Comparison of ENCODE assay signal across 1 cellular context in the genomic region with DNA sequence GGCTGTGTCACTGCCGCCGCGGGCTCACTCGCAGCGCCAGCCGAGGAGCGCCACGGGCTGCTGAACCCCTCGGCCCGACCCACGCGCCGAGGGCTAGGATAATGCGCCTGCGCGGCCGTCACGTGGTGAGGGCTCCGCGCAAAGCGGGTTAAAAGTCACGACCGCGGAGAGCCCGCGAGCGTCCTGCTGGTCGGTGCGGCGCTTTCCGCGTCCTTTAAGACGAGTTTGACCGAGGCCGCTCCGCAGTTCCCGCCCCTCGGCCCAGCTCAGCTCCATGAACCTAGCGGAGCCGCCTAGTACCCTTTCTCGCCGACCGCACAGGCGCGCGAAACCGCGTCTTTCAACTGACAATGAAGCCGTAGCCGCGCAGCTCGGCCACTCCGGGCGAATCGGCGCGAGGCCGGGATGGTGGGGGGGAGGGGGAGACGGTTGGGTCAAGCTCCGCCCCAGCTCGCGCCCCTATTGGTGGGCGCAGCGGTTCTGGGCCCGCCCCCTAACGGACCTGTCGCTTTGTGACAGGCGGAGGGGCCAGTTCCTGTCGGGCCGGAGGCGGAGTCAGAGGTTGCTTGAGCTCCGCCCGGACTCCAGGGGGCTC.
TF ChIP-seq lines count a peak whose summit lies in the region.

No MANE protein-coding gene starts in this region.

TF ChIP-seq in HEK293, 187 proteins besides CTCF, POLR2A, EP300 and RAD21 (continued from another document and continues in another):
- TF ChIP-seq, protein P1, sequence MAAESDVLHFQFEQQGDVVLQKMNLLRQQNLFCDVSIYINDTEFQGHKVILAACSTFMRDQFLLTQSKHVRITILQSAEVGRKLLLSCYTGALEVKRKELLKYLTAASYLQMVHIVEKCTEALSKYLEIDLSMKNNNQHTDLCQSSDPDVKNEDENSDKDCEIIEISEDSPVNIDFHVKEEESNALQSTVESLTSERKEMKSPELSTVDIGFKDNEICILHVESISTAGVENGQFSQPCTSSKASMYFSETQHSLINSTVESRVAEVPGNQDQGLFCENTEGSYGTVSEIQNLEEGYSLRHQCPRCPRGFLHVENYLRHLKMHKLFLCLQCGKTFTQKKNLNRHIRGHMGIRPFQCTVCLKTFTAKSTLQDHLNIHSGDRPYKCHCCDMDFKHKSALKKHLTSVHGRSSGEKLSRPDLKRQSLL (tag by site-specific recombination; IDR thresholded peaks at IDR 0.05): peak; percentile 12; the same call in 1 of the 2 replicates
- TF ChIP-seq ZNF791 (tag by site-specific recombination; IDR thresholded peaks at IDR 0.05) (no peak), ZNF416 (tag by site-specific recombination; IDR thresholded peaks at IDR 0.05) (no peak), ZNF266 (tag by site-specific recombination; IDR thresholded peaks at IDR 0.05; ENCODE audit: low read depth) (no peak), ZBTB1 (tag by site-specific recombination; IDR thresholded peaks at IDR 0.05) (peak; percentile 72; the same call in 1 of the 2 replicates), GLI2 (tag by site-specific recombination; IDR thresholded peaks at IDR 0.05; ENCODE audit: borderline replicate concordance, low read depth) (no peak), YY1 (tag by site-specific recombination; IDR thresholded peaks at IDR 0.05) (peak; percentile 48; the same call in 1 of the 2 replicates), HOXD13 (CRISPR knock-in tag; IDR thresholded peaks at IDR 0.05; ENCODE audit: borderline replicate concordance) (no peak), ZNF768 (tag by site-specific recombination; IDR thresholded peaks at IDR 0.05) (no peak), ZNF10 (tag by site-specific recombination; IDR thresholded peaks at IDR 0.05) (peak; percentile 55; the same call in 1 of the 2 replicates), ZNF549 (tag by site-specific recombination; IDR thresholded peaks at IDR 0.05) (no peak), ZNF121 (tag by site-specific recombination; IDR thresholded peaks at IDR 0.05) (no peak), ZNF747 (tag by site-specific recombination; IDR thresholded peaks at IDR 0.05) (no peak), ZNF184 (tag by site-specific recombination; IDR thresholded peaks at IDR 0.05) (no peak), ZNF214 (tag by site-specific recombination; IDR thresholded peaks at IDR 0.05; ENCODE audit: borderline replicate concordance) (no peak), ZNF777 (tag by site-specific recombination; IDR thresholded peaks at IDR 0.05; ENCODE audit: borderline replicate concordance) (no peak; the same call in 1 of the 2 replicates), ZNF660 (tag by site-specific recombination; IDR thresholded peaks at IDR 0.05) (no peak), ZNF140 (tag by site-specific recombination; IDR thresholded peaks at IDR 0.05) (no peak), ZNF175 (tag by site-specific recombination; IDR thresholded peaks at IDR 0.05) (no peak), ZNF510 (tag by site-specific recombination; IDR thresholded peaks at IDR 0.05; ENCODE audit: insufficient replicate concordance) (no peak), ZNF202 (tag by site-specific recombination; IDR thresholded peaks at IDR 0.05; ENCODE audit: borderline replicate concordance) (no peak), ZXDB (tag by site-specific recombination; IDR thresholded peaks at IDR 0.05) (peak; percentile 86), ZFP3 (tag by site-specific recombination; IDR thresholded peaks at IDR 0.05; ENCODE audit: low read depth) (no peak), ZNF138 (tag by site-specific recombination; IDR thresholded peaks at IDR 0.05; ENCODE audit: borderline replicate concordance) (no peak), ZNF394 (tag by site-specific recombination; IDR thresholded peaks at IDR 0.05; ENCODE audit: borderline replicate concordance) (peak; percentile 46; the same call in 1 of the 2 replicates), ZNF133 (tag by site-specific recombination; IDR thresholded peaks at IDR 0.05) (no peak), ZNF169 (tag by site-specific recombination; IDR thresholded peaks at IDR 0.05) (no peak), ZNF248 (tag by site-specific recombination; IDR thresholded peaks at IDR 0.05) (no peak), ZNF335 (tag by site-specific recombination; conservative IDR thresholded peaks at IDR 0.05) (peak; percentile 78), ZNF350 (tag by site-specific recombination; IDR thresholded peaks at IDR 0.05) (no peak), ZNF174 (tag by site-specific recombination; IDR thresholded peaks at IDR 0.05) (no peak), MZF1 (tag by site-specific recombination; IDR thresholded peaks at IDR 0.05; ENCODE audit: borderline replicate concordance) (no peak), ZNF146 (tag by site-specific recombination; IDR thresholded peaks at IDR 0.05) (peak; percentile 38; the same call in 1 of the 2 replicates), ZNF571 (tag by site-specific recombination; IDR thresholded peaks at IDR 0.05) (no peak), ZNF239 (tag by site-specific recombination; IDR thresholded peaks at IDR 0.05) (peak; percentile 55; the same call in 1 of the 2 replicates), KLF10 (tag by site-specific recombination; IDR thresholded peaks at IDR 0.05) (no peak)
- TF ChIP-seq, protein P2, sequence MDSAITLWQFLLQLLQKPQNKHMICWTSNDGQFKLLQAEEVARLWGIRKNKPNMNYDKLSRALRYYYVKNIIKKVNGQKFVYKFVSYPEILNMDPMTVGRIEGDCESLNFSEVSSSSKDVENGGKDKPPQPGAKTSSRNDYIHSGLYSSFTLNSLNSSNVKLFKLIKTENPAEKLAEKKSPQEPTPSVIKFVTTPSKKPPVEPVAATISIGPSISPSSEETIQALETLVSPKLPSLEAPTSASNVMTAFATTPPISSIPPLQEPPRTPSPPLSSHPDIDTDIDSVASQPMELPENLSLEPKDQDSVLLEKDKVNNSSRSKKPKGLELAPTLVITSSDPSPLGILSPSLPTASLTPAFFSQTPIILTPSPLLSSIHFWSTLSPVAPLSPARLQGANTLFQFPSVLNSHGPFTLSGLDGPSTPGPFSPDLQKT (IDR thresholded peaks at IDR 0.05; ENCODE audit: borderline replicate concordance, low read depth, low read length): no peak
- TF ChIP-seq, protein P3, sequence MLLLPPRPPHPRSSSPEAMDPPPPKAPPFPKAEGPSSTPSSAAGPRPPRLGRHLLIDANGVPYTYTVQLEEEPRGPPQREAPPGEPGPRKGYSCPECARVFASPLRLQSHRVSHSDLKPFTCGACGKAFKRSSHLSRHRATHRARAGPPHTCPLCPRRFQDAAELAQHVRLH (tag by site-specific recombination; IDR thresholded peaks at IDR 0.05): no peak
- TF ChIP-seq, protein P4, sequence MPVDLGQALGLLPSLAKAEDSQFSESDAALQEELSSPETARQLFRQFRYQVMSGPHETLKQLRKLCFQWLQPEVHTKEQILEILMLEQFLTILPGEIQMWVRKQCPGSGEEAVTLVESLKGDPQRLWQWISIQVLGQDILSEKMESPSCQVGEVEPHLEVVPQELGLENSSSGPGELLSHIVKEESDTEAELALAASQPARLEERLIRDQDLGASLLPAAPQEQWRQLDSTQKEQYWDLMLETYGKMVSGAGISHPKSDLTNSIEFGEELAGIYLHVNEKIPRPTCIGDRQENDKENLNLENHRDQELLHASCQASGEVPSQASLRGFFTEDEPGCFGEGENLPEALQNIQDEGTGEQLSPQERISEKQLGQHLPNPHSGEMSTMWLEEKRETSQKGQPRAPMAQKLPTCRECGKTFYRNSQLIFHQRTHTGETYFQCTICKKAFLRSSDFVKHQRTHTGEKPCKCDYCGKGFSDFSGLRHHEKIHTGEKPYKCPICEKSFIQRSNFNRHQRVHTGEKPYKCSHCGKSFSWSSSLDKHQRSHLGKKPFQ (tag by site-specific recombination; IDR thresholded peaks at IDR 0.05): no peak
- TF ChIP-seq, protein P5, sequence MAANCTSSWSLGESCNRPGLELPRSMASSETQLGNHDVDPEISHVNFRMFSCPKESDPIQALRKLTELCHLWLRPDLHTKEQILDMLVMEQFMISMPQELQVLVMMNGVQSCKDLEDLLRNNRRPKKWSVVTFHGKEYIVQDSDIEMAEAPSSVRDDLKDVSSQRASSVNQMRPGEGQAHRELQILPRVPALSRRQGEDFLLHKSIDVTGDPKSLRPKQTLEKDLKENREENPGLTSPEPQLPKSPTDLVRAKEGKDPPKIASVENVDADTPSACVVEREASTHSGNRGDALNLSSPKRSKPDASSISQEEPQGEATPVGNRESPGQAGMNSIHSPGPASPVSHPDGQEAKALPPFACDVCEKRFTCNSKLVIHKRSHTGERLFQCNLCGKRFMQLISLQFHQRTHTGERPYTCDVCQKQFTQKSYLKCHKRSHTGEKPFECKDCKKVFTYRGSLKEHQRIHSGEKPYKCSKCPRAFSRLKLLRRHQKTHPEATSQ (tag by site-specific recombination; IDR thresholded peaks at IDR 0.05): no peak; the same call in 1 of the 2 replicates
- TF ChIP-seq, protein P6, sequence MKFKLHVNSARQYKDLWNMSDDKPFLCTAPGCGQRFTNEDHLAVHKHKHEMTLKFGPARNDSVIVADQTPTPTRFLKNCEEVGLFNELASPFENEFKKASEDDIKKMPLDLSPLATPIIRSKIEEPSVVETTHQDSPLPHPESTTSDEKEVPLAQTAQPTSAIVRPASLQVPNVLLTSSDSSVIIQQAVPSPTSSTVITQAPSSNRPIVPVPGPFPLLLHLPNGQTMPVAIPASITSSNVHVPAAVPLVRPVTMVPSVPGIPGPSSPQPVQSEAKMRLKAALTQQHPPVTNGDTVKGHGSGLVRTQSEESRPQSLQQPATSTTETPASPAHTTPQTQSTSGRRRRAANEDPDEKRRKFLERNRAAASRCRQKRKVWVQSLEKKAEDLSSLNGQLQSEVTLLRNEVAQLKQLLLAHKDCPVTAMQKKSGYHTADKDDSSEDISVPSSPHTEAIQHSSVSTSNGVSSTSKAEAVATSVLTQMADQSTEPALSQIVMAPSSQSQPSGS (tag by site-specific recombination; IDR thresholded peaks at IDR 0.05; ENCODE audit: low read depth): no peak
- TF ChIP-seq, protein P7, sequence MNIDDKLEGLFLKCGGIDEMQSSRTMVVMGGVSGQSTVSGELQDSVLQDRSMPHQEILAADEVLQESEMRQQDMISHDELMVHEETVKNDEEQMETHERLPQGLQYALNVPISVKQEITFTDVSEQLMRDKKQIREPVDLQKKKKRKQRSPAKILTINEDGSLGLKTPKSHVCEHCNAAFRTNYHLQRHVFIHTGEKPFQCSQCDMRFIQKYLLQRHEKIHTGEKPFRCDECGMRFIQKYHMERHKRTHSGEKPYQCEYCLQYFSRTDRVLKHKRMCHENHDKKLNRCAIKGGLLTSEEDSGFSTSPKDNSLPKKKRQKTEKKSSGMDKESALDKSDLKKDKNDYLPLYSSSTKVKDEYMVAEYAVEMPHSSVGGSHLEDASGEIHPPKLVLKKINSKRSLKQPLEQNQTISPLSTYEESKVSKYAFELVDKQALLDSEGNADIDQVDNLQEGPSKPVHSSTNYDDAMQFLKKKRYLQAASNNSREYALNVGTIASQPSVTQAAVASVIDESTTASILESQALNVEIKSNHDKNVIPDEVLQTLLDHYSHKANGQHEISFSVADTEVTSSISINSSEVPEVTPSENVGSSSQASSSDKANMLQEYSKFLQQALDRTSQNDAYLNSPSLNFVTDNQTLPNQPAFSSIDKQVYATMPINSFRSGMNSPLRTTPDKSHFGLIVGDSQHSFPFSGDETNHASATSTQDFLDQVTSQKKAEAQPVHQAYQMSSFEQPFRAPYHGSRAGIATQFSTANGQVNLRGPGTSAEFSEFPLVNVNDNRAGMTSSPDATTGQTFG (tag by site-specific recombination; IDR thresholded peaks at IDR 0.05; ENCODE audit: borderline replicate concordance): no peak
- TF ChIP-seq, protein P8, sequence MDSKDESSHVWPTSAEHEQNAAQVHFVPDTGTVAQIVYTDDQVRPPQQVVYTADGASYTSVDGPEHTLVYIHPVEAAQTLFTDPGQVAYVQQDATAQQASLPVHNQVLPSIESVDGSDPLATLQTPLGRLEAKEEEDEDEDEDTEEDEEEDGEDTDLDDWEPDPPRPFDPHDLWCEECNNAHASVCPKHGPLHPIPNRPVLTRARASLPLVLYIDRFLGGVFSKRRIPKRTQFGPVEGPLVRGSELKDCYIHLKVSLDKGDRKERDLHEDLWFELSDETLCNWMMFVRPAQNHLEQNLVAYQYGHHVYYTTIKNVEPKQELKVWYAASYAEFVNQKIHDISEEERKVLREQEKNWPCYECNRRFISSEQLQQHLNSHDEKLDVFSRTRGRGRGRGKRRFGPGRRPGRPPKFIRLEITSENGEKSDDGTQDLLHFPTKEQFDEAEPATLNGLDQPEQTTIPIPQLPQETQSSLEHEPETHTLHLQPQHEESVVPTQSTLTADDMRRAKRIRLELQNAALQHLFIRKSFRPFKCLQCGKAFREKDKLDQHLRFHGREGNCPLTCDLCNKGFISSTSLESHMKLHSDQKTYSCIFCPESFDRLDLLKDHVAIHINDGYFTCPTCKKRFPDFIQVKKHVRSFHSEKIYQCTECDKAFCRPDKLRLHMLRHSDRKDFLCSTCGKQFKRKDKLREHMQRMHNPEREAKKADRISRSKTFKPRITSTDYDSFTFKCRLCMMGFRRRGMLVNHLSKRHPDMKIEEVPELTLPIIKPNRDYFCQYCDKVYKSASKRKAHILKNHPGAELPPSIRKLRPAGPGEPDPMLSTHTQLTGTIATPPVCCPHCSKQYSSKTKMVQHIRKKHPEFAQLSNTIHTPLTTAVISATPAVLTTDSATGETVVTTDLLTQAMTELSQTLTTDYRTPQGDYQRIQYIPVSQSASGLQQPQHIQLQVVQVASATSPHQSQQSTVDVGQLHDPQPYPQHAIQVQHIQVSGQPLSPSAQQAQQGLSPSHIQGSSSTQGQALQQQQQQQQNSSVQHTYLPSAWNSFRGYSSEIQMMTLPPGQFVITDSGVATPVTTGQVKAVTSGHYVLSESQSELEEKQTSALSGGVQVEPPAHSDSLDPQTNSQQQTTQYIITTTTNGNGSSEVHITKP (tag by site-specific recombination; IDR thresholded peaks at IDR 0.05): no peak
- TF ChIP-seq, protein P9, sequence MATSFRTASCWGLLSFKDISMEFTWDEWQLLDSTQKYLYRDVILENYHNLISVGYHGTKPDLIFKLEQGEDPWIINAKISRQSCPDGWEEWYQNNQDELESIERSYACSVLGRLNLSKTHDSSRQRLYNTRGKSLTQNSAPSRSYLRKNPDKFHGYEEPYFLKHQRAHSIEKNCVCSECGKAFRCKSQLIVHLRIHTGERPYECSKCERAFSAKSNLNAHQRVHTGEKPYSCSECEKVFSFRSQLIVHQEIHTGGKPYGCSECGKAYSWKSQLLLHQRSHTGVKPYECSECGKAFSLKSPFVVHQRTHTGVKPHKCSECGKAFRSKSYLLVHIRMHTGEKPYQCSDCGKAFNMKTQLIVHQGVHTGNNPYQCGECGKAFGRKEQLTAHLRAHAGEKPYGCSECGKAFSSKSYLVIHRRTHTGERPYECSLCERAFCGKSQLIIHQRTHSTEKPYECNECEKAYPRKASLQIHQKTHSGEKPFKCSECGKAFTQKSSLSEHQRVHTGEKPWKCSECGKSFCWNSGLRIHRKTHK (tag by site-specific recombination; IDR thresholded peaks at IDR 0.05): no peak
- TF ChIP-seq, protein P10, sequence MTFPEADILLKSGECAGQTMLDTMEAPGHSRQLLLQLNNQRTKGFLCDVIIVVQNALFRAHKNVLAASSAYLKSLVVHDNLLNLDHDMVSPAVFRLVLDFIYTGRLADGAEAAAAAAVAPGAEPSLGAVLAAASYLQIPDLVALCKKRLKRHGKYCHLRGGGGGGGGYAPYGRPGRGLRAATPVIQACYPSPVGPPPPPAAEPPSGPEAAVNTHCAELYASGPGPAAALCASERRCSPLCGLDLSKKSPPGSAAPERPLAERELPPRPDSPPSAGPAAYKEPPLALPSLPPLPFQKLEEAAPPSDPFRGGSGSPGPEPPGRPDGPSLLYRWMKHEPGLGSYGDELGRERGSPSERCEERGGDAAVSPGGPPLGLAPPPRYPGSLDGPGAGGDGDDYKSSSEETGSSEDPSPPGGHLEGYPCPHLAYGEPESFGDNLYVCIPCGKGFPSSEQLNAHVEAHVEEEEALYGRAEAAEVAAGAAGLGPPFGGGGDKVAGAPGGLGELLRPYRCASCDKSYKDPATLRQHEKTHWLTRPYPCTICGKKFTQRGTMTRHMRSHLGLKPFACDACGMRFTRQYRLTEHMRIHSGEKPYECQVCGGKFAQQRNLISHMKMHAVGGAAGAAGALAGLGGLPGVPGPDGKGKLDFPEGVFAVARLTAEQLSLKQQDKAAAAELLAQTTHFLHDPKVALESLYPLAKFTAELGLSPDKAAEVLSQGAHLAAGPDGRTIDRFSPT (tag by site-specific recombination; IDR thresholded peaks at IDR 0.05): no peak
